Comparison of ENCODE assay signal across 1 cellular context in genomic region chr19:48006762-48007161, GRCh38.
TF ChIP-seq lines count a peak whose summit lies in the region.

No MANE protein-coding gene starts in this region.

TF ChIP-seq in SK-N-SH treated with all-trans-retinoic acid at 6 μM for 48 hours, 23 proteins besides CTCF, POLR2A, EP300 and RAD21 (continued from another document):
- TF ChIP-seq TSHZ2 (CRISPR knock-in tag; IDR thresholded peaks at IDR 0.05) (no peak), ZFP30 (CRISPR knock-in tag; IDR thresholded peaks at IDR 0.05) (no peak), ESRRG (CRISPR knock-in tag; IDR thresholded peaks at IDR 0.05) (no peak), ZNF8 (CRISPR knock-in tag; IDR thresholded peaks at IDR 0.05) (no peak), ZFP3 (CRISPR knock-in tag; IDR thresholded peaks at IDR 0.05) (no peak), ZNF70 (CRISPR knock-in tag; IDR thresholded peaks at IDR 0.05) (no peak), CSDC2 (CRISPR knock-in tag; IDR thresholded peaks at IDR 0.05) (no peak)
- TF ChIP-seq, protein P1, sequence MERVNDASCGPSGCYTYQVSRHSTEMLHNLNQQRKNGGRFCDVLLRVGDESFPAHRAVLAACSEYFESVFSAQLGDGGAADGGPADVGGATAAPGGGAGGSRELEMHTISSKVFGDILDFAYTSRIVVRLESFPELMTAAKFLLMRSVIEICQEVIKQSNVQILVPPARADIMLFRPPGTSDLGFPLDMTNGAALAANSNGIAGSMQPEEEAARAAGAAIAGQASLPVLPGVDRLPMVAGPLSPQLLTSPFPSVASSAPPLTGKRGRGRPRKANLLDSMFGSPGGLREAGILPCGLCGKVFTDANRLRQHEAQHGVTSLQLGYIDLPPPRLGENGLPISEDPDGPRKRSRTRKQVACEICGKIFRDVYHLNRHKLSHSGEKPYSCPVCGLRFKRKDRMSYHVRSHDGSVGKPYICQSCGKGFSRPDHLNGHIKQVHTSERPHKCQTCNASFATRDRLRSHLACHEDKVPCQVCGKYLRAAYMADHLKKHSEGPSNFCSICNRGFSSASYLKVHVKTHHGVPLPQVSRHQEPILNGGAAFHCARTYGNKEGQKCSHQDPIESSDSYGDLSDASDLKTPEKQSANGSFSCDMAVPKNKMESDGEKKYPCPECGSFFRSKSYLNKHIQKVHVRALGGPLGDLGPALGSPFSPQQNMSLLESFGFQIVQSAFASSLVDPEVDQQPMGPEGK (CRISPR knock-in tag; IDR thresholded peaks at IDR 0.05; ENCODE audit: borderline replicate concordance), result no peak
- TF ChIP-seq, protein P2, sequence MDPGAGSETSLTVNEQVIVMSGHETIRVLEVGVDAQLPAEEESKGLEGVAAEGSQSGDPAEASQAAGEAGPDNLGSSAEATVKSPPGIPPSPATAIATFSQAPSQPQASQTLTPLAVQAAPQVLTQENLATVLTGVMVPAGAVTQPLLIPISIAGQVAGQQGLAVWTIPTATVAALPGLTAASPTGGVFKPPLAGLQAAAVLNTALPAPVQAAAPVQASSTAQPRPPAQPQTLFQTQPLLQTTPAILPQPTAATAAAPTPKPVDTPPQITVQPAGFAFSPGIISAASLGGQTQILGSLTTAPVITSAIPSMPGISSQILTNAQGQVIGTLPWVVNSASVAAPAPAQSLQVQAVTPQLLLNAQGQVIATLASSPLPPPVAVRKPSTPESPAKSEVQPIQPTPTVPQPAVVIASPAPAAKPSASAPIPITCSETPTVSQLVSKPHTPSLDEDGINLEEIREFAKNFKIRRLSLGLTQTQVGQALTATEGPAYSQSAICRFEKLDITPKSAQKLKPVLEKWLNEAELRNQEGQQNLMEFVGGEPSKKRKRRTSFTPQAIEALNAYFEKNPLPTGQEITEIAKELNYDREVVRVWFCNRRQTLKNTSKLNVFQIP (CRISPR knock-in tag; IDR thresholded peaks at IDR 0.05; ENCODE audit: borderline replicate concordance, low read depth), result no peak
